ENCODE assay signal across 8 cellular contexts in the genomic region with DNA sequence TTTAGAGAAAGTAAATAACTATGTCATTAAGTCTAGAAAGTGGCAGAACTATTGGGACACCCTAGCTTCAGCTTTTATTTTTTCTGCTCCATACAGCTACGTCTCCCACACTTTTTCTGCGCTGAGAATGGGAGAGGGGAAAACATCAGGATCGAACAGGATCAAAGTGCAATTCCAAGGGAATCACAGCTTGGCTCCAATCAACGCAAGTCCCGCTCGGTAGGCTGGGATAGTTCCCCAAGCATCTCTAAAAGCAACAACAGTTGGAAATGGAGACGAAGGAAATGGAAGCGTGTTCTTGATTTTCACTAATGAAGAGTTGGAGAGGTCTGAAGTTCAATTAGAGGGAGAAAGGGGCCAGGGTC. TPM values are rescaled to one million over a fixed set of nuclear protein-coding genes. Genes with fewer than 3 reads are reported as not detected.
A peak's percentile ranks its signal among the peaks of the same experiment; 100 is the strongest.
DNase-seq lines count a peak whose midpoint lies in the region; ATAC-seq and TF ChIP-seq lines count a peak whose summit lies in the region.

No MANE protein-coding gene starts in this region.

- ATAC-seq in left ventricle myocardium superior (no peak), aorta (ENCODE audit: low FRiP score) (no peak), HG02870 (IDR thresholded peaks at IDR 0.05; ENCODE audit: unreplicated experiment) (no peak)

- H3K9me3 ChIP-seq in cardiac muscle cell (ENCODE audit: low read depth) (no peaks in the 10 kb centered on the region), mammary epithelial cell (replicated peaks; ENCODE audit: insufficient read depth, low read length) (no peaks in the 10 kb centered on the region), aorta (ENCODE audit: control insufficient read depth, low read length) (no peaks in the 10 kb centered on the region)

- peak overlapping the region; percentile 97 for H3K27ac ChIP-seq in cardiac muscle cell
- peak overlapping the region; percentile 72 for H3K27ac ChIP-seq in mammary epithelial cell (ENCODE audit: insufficient read depth, low read depth, low read length)
- H3K27ac ChIP-seq in mesendoderm (ENCODE audit: low read depth, low read length), result no peak overlapping the region
- peak overlapping the region; percentile 47 to 66 for H3K27ac ChIP-seq in aorta (ENCODE audit: low read depth in 1 of 2, low read length in 2 of 2)

- no peaks in the 10 kb centered on the region for H4K20me1 ChIP-seq in mammary epithelial cell (ENCODE audit: insufficient read depth, low read length)

- TSS peak; percentile 69 for BruUV-seq in mammary epithelial cell (replicated peaks; lab: Mats Ljungman, UMichigan)

- intact Hi-C loops in left ventricle myocardium superior (cut with micrococcal nuclease), result no loop called here
- intact Hi-C loops in mammary epithelial cell (cut with micrococcal nuclease), result loop anchor here (2.0 kb wide), 1 partner anchor 40 kb away; no protein-coding TSS in a partner anchor
- intact Hi-C loops in aorta (cut with DNase I), result no loop called here

- dilution Hi-C loops in mammary epithelial cell (cut with HindIII; ENCODE audit: low sequenced_read_pairs), result loop anchor here (5.0 kb wide), 3 partner anchors 37 to 78 kb away; no protein-coding TSS in a partner anchor

- H3K4me1 ChIP-seq in cardiac muscle cell (ENCODE audit: low read depth) (no peaks in the 10 kb centered on the region), mammary epithelial cell (ENCODE audit: insufficient read depth, low read length) (peaks cover 7% of the 10 kb centered on the region), mesendoderm (ENCODE audit: control insufficient read depth, low read depth, low read length) (peaks cover 2% of the 10 kb centered on the region), aorta (ENCODE audit: control insufficient read depth in 1 of 2, insufficient read depth in 2 of 2, low read length in 2 of 2) (peaks cover 0 to 1% of the 10 kb centered on the region in 2 donors)

- H2BK120ac ChIP-seq in mesendoderm (ENCODE audit: low read depth, low read length), result no peak overlapping the region

- H3K9ac ChIP-seq in mammary epithelial cell (ENCODE audit: insufficient read depth, low read length), result peak overlapping the region; percentile 98
- H3K9ac ChIP-seq in mesendoderm (ENCODE audit: low read length), result peak overlapping the region; percentile 97

- peak overlapping the region; percentile 13 for H3K18ac ChIP-seq in mesendoderm (ENCODE audit: low read length)

- H3K4me2 ChIP-seq in mammary epithelial cell (ENCODE audit: insufficient read depth, low read depth, low read length) (peak overlapping the region; percentile 88), mesendoderm (ENCODE audit: low read length) (peak overlapping the region; percentile 100)

- H3K79me1 ChIP-seq in mesendoderm (ENCODE audit: low read length), result peaks cover 2% of the 10 kb centered on the region

- TF ChIP-seq CTCF in cardiac muscle cell (IDR thresholded peaks at IDR 0.05; ENCODE audit: low read depth, low read length) (no peak), mammary epithelial cell (conservative IDR thresholded peaks at IDR 0.05 in 1 of 2, IDR thresholded peaks at IDR 0.05 in 1 of 2; ENCODE audit: extremely low read depth in 1 of 2, insufficient read depth in 1 of 2, low read depth in 1 of 2, low read length in 2 of 2) (no peak)

- H2AFZ ChIP-seq in mammary epithelial cell (ENCODE audit: low read depth, low read length), result peak overlapping the region; percentile 99

- no peak overlapping the region for H2BK5ac ChIP-seq in mesendoderm (ENCODE audit: low read length)

- 4% methylated on average over 8 of the region's 8 CpGs for WGBS in mammary epithelial cell (ENCODE audit: low coverage, missing lambda C conversion rate)
- no CpG with 5 or more reads among the region's 8 CpGs for WGBS in mesendoderm (ENCODE audit: extremely low coverage, insufficient coverage, low lambda C conversion rate)
- WGBS in aorta, 2 donors, result 1% methylated on average over 8 of the region's 8 CpGs

- H4K8ac ChIP-seq in mesendoderm (ENCODE audit: low read depth, low read length), result no peak overlapping the region

- H3K36me3 ChIP-seq in cardiac muscle cell, result no peaks in the 10 kb centered on the region
- H3K36me3 ChIP-seq in mammary epithelial cell (ENCODE audit: insufficient read depth, low read length), result no peaks in the 10 kb centered on the region
- no peaks in the 10 kb centered on the region for H3K36me3 ChIP-seq in mesendoderm (ENCODE audit: control insufficient read depth, insufficient read depth, low read length)
- H3K36me3 ChIP-seq in aorta (ENCODE audit: control insufficient read depth in 1 of 2, insufficient read depth in 2 of 2, low read length in 1 of 2), result no peaks in the 10 kb centered on the region

- H3K23ac ChIP-seq in mesendoderm (ENCODE audit: low read length), result no peak overlapping the region

- peak overlapping the region; percentile 87 for H4K5ac ChIP-seq in mesendoderm (ENCODE audit: low read length)

- CTCF ChIA-PET in mammary epithelial cell (lab: Charles Lee; ENCODE audit: low non-redundant PET), result no interaction called here

- H2BK15ac ChIP-seq in mesendoderm (replicated peaks; ENCODE audit: low read depth), result no peak overlapping the region

- H3K4ac ChIP-seq in mesendoderm (ENCODE audit: low read depth, low read length), result no peak overlapping the region

- in situ Hi-C loops in mammary epithelial cell (cut with MboI; ENCODE audit: low sequenced_read_pairs in 2 of 2), result no loop called here

- DNase-seq in cardiac muscle cell (ENCODE audit: low read depth in 1 of 2, low spot score in 1 of 2) (peak; percentile 5 to 13), left ventricle myocardium superior (no peak), mammary epithelial cell (no peak), mesendoderm (no peak), aorta (no peak), epidermal melanocyte (ENCODE audit: insufficient read length, low spot score) (no peak), NCI-H1048 (lab: John Stamatoyannopoulos, UW) (no peak)

- H3K79me2 ChIP-seq in mammary epithelial cell (ENCODE audit: insufficient read depth, low read length) (peaks cover 14% of the 10 kb centered on the region), mesendoderm (ENCODE audit: control insufficient read depth, insufficient read depth, low read length) (no peaks in the 10 kb centered on the region)

- peak overlapping the region; percentile 96 for H3K4me3 ChIP-seq in cardiac muscle cell
- H3K4me3 ChIP-seq in mammary epithelial cell (replicated peaks in 1 of 3; ENCODE audit: insufficient read depth in 1 of 3, low read depth in 2 of 3, low read length in 3 of 3), result peak overlapping the region; percentile 77 to 98 (median 97)
- H3K4me3 ChIP-seq in mesendoderm (ENCODE audit: low read length), result peak overlapping the region; percentile 99
- peak overlapping the region; percentile 36 to 91 for H3K4me3 ChIP-seq in aorta (ENCODE audit: low read length in 2 of 2)

- H3K27me3 ChIP-seq in cardiac muscle cell (no peaks in the 10 kb centered on the region), mammary epithelial cell (ENCODE audit: insufficient read depth, low read length) (no peaks in the 10 kb centered on the region), mesendoderm (ENCODE audit: insufficient read depth, low read length, poor library complexity) (no peaks in the 10 kb centered on the region), aorta (ENCODE audit: control insufficient read depth in 1 of 2, insufficient read depth in 2 of 2, low read length in 1 of 2) (no peaks in the 10 kb centered on the region)

- peak overlapping the region; percentile 99 for H3K56ac ChIP-seq in mesendoderm (ENCODE audit: low read length)

- peak overlapping the region; percentile 82 for H2AK5ac ChIP-seq in mesendoderm (ENCODE audit: low read length)

RNA-seq across cellular contexts. Expression of gene HMGCL, which starts 0.5 kb away (rescaled TPM):
- total RNA-seq in cardiac muscle cell, result 45.3 and 47.6 TPM in 2 replicates
- 68.8 and 74.3 TPM in 2 replicates for polyA plus RNA-seq in cardiac muscle cell
- total RNA-seq in left ventricle myocardium superior, result 33.5 TPM
- total RNA-seq in mammary epithelial cell, result 10 to 100 TPM; 31.5 to 33.0 TPM
- 25.8 TPM for polyA plus RNA-seq in mammary epithelial cell
- 2.1 TPM for polyA minus RNA-seq in mammary epithelial cell
- polyA plus RNA-seq in mesendoderm (2013, experiment 1 of 2), result 3.7 TPM
- polyA plus RNA-seq in mesendoderm (2013, experiment 2 of 2), result 3.7 TPM
- 10 to 100 TPM; 22.4 to 36.8 TPM for total RNA-seq in aorta
- polyA plus RNA-seq in aorta, result 10 to 100 TPM; 30.9 to 35.2 TPM

RNA-seq across cellular contexts. Expression of gene GALE, which starts 24.1 kb away (rescaled TPM):
- total RNA-seq in cardiac muscle cell (25.8 and 53.3 TPM in 2 replicates), left ventricle myocardium superior (5.1 TPM), mammary epithelial cell (10 to 100 TPM; 24.2 to 84.5 TPM), aorta (10 to 100 TPM; 13.6 to 18.5 TPM)
- polyA plus RNA-seq in cardiac muscle cell (38.7 and 65.7 TPM in 2 replicates), mammary epithelial cell (98.7 TPM), aorta (10 to 100 TPM in 1 of 2 donors, 1 to 10 TPM in 1; 9.9 to 23.2 TPM)
- 64.5 TPM for polyA minus RNA-seq in mammary epithelial cell
- 19.1 TPM for polyA plus RNA-seq in mesendoderm (2013, experiment 1 of 2)
- 20.7 TPM for polyA plus RNA-seq in mesendoderm (2013, experiment 2 of 2)

RNA-seq across cellular contexts. Expression of gene LYPLA2, which starts 33.7 kb away (rescaled TPM):
- 73.6 and 131 TPM in 2 replicates for total RNA-seq in cardiac muscle cell
- 124 and 150 TPM in 2 replicates for polyA plus RNA-seq in cardiac muscle cell
- total RNA-seq in left ventricle myocardium superior, result 28.9 TPM
- 10 to 100 TPM; 81.5 to 89.8 TPM for total RNA-seq in mammary epithelial cell
- polyA plus RNA-seq in mammary epithelial cell, result 107 TPM
- polyA minus RNA-seq in mammary epithelial cell, result 91.3 TPM
- polyA plus RNA-seq in mesendoderm (2013, experiment 1 of 2), result 107 TPM
- polyA plus RNA-seq in mesendoderm (2013, experiment 2 of 2), result 108 TPM
- total RNA-seq in aorta, result 10 to 100 TPM; 30.0 to 31.2 TPM
- polyA plus RNA-seq in aorta, result 10 to 100 TPM; 17.3 to 32.5 TPM

RNA-seq across cellular contexts. Expression of gene FUCA1, which starts 43.4 kb away (rescaled TPM):
- total RNA-seq in cardiac muscle cell (23.0 and 25.0 TPM in 2 replicates), left ventricle myocardium superior (12.1 TPM), mammary epithelial cell (1 to 10 TPM; 3.3 to 9.9 TPM), aorta (10 to 100 TPM; 26.0 to 35.4 TPM)
- polyA plus RNA-seq in cardiac muscle cell (36.6 and 40.4 TPM in 2 replicates), mammary epithelial cell (4.8 TPM), aorta (10 to 100 TPM; 31.2 to 36.6 TPM)
- 0.78 TPM for polyA minus RNA-seq in mammary epithelial cell
- 2.4 TPM for polyA plus RNA-seq in mesendoderm (2013, experiment 1 of 2)
- 2.3 TPM for polyA plus RNA-seq in mesendoderm (2013, experiment 2 of 2)

RNA-seq across cellular contexts. Expression of gene PITHD1, which starts 46.5 kb away (rescaled TPM):
- total RNA-seq in cardiac muscle cell (71.7 and 99.6 TPM in 2 replicates), left ventricle myocardium superior (44.7 TPM), mammary epithelial cell (10 to 100 TPM; 39.7 to 44.0 TPM), aorta (10 to 100 TPM; 34.9 to 39.8 TPM)
- polyA plus RNA-seq in cardiac muscle cell (48.1 and 61.4 TPM in 2 replicates), mammary epithelial cell (45.9 TPM), aorta (10 to 100 TPM; 33.9 to 40.3 TPM)
- 3.9 TPM for polyA minus RNA-seq in mammary epithelial cell
- polyA plus RNA-seq in mesendoderm (2013, experiment 1 of 2), result 34.0 TPM
- 34.8 TPM for polyA plus RNA-seq in mesendoderm (2013, experiment 2 of 2)

Comparison
In these comparisons a context has a peak if more than half of its experiments do, and no peak if none do; other contexts are left out.
1. DNase-seq: peak in cardiac muscle cell (2 of 2); none in left ventricle myocardium superior (single experiment), mammary epithelial cell (single experiment), mesendoderm (single experiment), aorta (0 of 2), epidermal melanocyte (single experiment) and NCI-H1048 (single experiment).
2. Peak in every context shown above with its lines, with median percentiles within 50 percentile points of each other: H3K4me3 ChIP-seq.